In the genomic region with DNA sequence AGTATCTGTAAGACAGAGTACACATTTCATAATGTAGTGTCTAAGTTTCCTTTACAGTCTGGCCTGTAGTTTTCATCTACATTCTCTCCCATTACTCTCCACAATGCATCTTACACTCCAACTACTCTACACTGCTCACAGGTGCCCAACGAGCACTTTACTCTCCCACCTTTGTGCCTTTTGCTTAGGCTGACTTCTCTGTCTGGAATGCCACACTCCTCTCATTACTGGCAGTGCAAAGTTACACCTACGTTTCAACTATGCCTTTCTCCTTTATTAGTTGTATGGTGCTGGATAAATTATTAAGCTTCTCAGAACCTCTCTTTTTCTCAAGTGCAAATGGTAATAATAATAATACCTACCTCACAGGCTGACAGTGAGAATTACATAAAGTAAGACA, we compare ENCODE assay signal across 24 cellular contexts.
DNase-seq lines count a peak whose midpoint lies in the region; ATAC-seq and TF ChIP-seq lines count a peak whose summit lies in the region.
"Had no signal": no experiment of that assay in that cellular context is flagged by ENCODE, and none has a peak within 500 bp of the region (broad histone marks: within the 10 kb centered on the region; RNA-seq: fewer than 3 reads in every experiment).

No MANE protein-coding gene starts in this region.

- H3K36me3 Mint-ChIP-seq in activated T-cell treated with anti-CD3 and anti-CD28 coated beads, Interleukin-2, amount 50 U/mL, for 72 hours (ENCODE audit: insufficient read depth in 2 of 2) = no peaks in the 10 kb centered on the region
- H3K36me3 Mint-ChIP-seq in effector memory CD8-positive, alpha-beta T cell (ENCODE audit: insufficient read depth) = no peaks in the 10 kb centered on the region
- H3K36me3 Mint-ChIP-seq: CD14-positive monocyte; CD8-positive, alpha-beta memory T cell had no signal

- CTCF ChIA-PET in RWPE1 (lab: Yijun Ruan, JAX) = interaction anchor here (0.6 kb wide), 1 partner anchor 9 kb away, joined by 3 read pairs; no protein-coding TSS in a partner anchor

- no peaks in the 10 kb centered on the region for H3K36me3 ChIP-seq in left lung
- H3K36me3 ChIP-seq: BE2C; BLaER1 treated with 17β-estradiol and CSF1 and Interleukin-3, amounts not matched to agents 10 nM and 100 nM had no signal

- no peaks in the 10 kb centered on the region for H3K27me3 ChIP-seq in left lung
- H3K27me3 ChIP-seq: BE2C; BLaER1 treated with 17β-estradiol and CSF1 and Interleukin-3, amounts not matched to agents 10 nM and 100 nM had no signal

- no peak overlapping the region for H3K27ac Mint-ChIP-seq in activated T-cell treated with anti-CD3 and anti-CD28 coated beads, Interleukin-2, amount 50 U/mL, for 72 hours
- no peak overlapping the region for H3K27ac Mint-ChIP-seq in effector memory CD8-positive, alpha-beta T cell
- H3K27ac Mint-ChIP-seq: CD14-positive monocyte; CD4-positive, alpha-beta T cell; CD8-positive, alpha-beta memory T cell; H9 had no signal

- peak; percentile 97 for ATAC-seq in left lung
- no peak for ATAC-seq in activated T-cell treated with anti-CD3 and anti-CD28 coated beads, Interleukin-2, amount 50 U/mL, for 72 hours (replicated peaks in 1 of 2)
- no peak for ATAC-seq in effector memory CD8-positive, alpha-beta T cell (replicated peaks)
- ATAC-seq: A549, GM12878, HCT116 had no signal

- peak; percentile 5 for DNase-seq in RWPE1 (ENCODE audit: low spot score)
- no peak for DNase-seq in left lung
- peak; percentile 71 for DNase-seq in renal cortical epithelial cell (ENCODE audit: low read depth)
- DNase-seq in activated T-cell treated with anti-CD3 and anti-CD28 coated beads, Interleukin-2, amount 50 U/mL, for 72 hours = no peak
- no peak for DNase-seq in dedifferentiated amniotic fluid mesenchymal stem cell (ENCODE audit: extremely low spot score)
- DNase-seq in effector memory CD8-positive, alpha-beta T cell = no peak
- no peak for DNase-seq in GM20000 (ENCODE audit: low spot score)
- DNase-seq: 8988T; ACHN; AML-193; BE2C; CD4-positive, alpha-beta T cell; CD8-positive, alpha-beta memory T cell; DMS 273 treated with DMSO at 0.1 percent for 48 hours; DMS79; EL; GDM1; GM23248; H9 had no signal

- TF ChIP-seq CTCF in RWPE1 (conservative IDR thresholded peaks at IDR 0.05; ENCODE audit: low read depth) (no peak), left lung (IDR thresholded peaks at IDR 0.05) (no peak), GM20000 (IDR thresholded peaks at IDR 0.05; ENCODE audit: extremely low read depth, missing control alignments) (no peak)

- no peaks in the 10 kb centered on the region for H3K27me3 Mint-ChIP-seq in activated T-cell treated with anti-CD3 and anti-CD28 coated beads, Interleukin-2, amount 50 U/mL, for 72 hours (ENCODE audit: low read depth)
- no peaks in the 10 kb centered on the region for H3K27me3 Mint-ChIP-seq in effector memory CD8-positive, alpha-beta T cell
- H3K27me3 Mint-ChIP-seq: CD4-positive, alpha-beta T cell; CD8-positive, alpha-beta memory T cell had no signal

- peaks cover 1 to 2% of the 10 kb centered on the region in 2 donors for H3K9me3 Mint-ChIP-seq in activated T-cell treated with anti-CD3 and anti-CD28 coated beads, Interleukin-2, amount 50 U/mL, for 72 hours
- no peaks in the 10 kb centered on the region for H3K9me3 Mint-ChIP-seq in effector memory CD8-positive, alpha-beta T cell
- H3K9me3 Mint-ChIP-seq: CD4-positive, alpha-beta T cell; CD8-positive, alpha-beta memory T cell; H9 had no signal

- no peak overlapping the region for H3K4me3 ChIP-seq in left lung
- H3K4me3 ChIP-seq: A549; BLaER1 treated with 17β-estradiol and CSF1 and Interleukin-3, amounts not matched to agents 10 nM and 100 nM; GM12878; GM23248 had no signal

- intact Hi-C loops in left lung (cut with DNase I) = no loop called here

- H3K4me1 Mint-ChIP-seq in activated T-cell treated with anti-CD3 and anti-CD28 coated beads, Interleukin-2, amount 50 U/mL, for 72 hours (ENCODE audit: low read depth) = peaks cover 7% of the 10 kb centered on the region
- no peaks in the 10 kb centered on the region for H3K4me1 Mint-ChIP-seq in effector memory CD8-positive, alpha-beta T cell (ENCODE audit: low read depth in 2 of 2)
- H3K4me1 Mint-ChIP-seq: CD14-positive monocyte; CD8-positive, alpha-beta memory T cell had no signal

- H3K27ac ChIP-seq in RWPE1 (no peak overlapping the region), left lung (no peak overlapping the region)
- H3K27ac ChIP-seq: A549; BLaER1 treated with 17β-estradiol and CSF1 and Interleukin-3, amounts not matched to agents 10 nM and 100 nM; GM23248 had no signal

- H3K4me1 ChIP-seq in left lung = no peaks in the 10 kb centered on the region
- H3K4me1 ChIP-seq: A549; BLaER1 treated with 17β-estradiol and CSF1 and Interleukin-3, amounts not matched to agents 10 nM and 100 nM had no signal

- H3K4me3 Mint-ChIP-seq in activated T-cell treated with anti-CD3 and anti-CD28 coated beads, Interleukin-2, amount 50 U/mL, for 72 hours = no peak overlapping the region
- no peak overlapping the region for H3K4me3 Mint-ChIP-seq in effector memory CD8-positive, alpha-beta T cell
- H3K4me3 Mint-ChIP-seq: CD14-positive monocyte; CD4-positive, alpha-beta T cell; CD8-positive, alpha-beta memory T cell; H9 had no signal

- no peaks in the 10 kb centered on the region for H3K9me3 ChIP-seq in left lung
- H3K9me3 ChIP-seq: A549, BE2C had no signal

- POLR2A ChIA-PET in RWPE1 (lab: Yijun Ruan, JAX; ENCODE audit: low non-redundant PET) = no interaction called here

Comparison
In these comparisons a context has a peak if more than half of its experiments do, and no peak if none do; other contexts are left out.
1. DNase-seq: peak in RWPE1 (single experiment) and renal cortical epithelial cell (single experiment); none in left lung (0 of 2), activated T-cell treated with anti-CD3 and anti-CD28 coated beads, Interleukin-2, amount 50 U/mL, for 72 hours (0 of 2), dedifferentiated amniotic fluid mesenchymal stem cell (single experiment), effector memory CD8-positive, alpha-beta T cell (0 of 3) and GM20000 (single experiment).